8 cellular contexts compared by ENCODE assay signal in the genomic region with DNA sequence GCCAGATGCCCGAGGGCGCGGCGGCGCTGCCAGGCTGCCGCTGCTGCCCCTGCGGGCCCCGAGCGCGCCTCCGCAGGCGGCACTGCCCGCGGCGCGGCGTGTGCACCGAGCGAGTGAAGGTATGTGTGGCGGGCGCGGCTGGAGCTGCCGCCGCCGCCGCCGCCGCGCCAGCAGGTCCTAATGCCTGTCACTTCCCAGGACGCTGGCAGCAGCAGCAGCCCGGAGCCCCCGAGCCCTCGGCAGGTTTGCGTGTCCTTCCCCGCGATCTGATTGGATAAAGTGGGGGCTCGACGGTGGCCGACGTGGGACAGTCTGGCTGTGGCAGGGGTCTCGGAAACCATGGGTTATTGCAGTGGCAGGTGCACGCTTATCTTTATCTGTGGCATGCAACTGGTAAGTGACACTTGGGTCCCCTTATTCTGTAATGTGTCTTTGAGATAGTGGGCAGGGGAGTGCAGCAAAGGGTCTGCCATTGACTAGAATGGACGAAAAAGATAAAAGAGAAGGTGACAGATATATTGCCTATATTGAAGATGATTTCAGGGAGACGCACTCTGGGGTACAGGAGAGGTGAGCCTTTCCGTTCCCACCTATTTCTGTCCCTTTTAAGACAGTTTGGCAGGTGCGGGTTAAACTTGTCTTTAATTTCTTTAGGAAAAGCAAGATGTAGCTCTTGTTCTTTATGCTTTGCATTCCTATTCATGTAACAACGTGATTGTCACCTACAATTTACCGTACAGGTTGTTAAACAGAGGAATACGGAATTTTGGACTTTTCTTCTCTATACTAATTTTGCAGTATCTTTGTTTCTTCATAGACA. TPM values are rescaled to one million over a fixed set of nuclear protein-coding genes. Genes with fewer than 3 reads are reported as not detected.
DNase-seq lines count a peak whose midpoint lies in the region; ATAC-seq and TF ChIP-seq lines count a peak whose summit lies in the region.

A gene (plus strand): TSS at position 4 of the 820 bp plus-strand sequence.

- WGBS in heart left ventricle, 4 donors: 3 to 16% (median 10%) methylated on average over 13 to 49 of the region's 49 CpGs
- WGBS in ovary, 3 donors: 4 to 5% (median 5%) methylated on average over 41 to 49 of the region's 49 CpGs

- TF ChIP-seq POLR2A in heart left ventricle (IDR thresholded peaks at IDR 0.05): no peak
- TF ChIP-seq POLR2A in ovary (IDR thresholded peaks at IDR 0.05): no peak

- H3K9me3 ChIP-seq in heart left ventricle: no peaks in the 10 kb centered on the region
- no peaks in the 10 kb centered on the region for H3K9me3 ChIP-seq in ovary

- intact Hi-C loops in heart left ventricle (cut with DNase I): loop anchor here in 8 of 10 donors (2.0 to 10.0 kb wide), 8 partner anchors 161 to 993 kb away; no protein-coding TSS in a partner anchor
- intact Hi-C loops in ovary (cut with DNase I): no loop called here

- CTCF ChIA-PET in GM10248 (lab: Yijun Ruan, JAX): no interaction called here

- H3K27me3 ChIP-seq in heart left ventricle: peaks cover 0 to 72% (median 15%) of the 10 kb centered on the region in 9 donors
- no peaks in the 10 kb centered on the region for H3K27me3 ChIP-seq in ovary

- peak; percentile 14 for DNase-seq in GM10248 (ENCODE audit: extremely low spot score)
- DNase-seq in NCI-H1105 treated with DMSO at 0.1 percent for 48 hours (lab: John Stamatoyannopoulos, UW): peak; percentile 96
- DNase-seq in activated T-cell treated with anti-CD3 and anti-CD28 coated beads, Interleukin-2, amount 50 U/mL, for 48 hours: peak; percentile 20 to 25
- peak in 3 of 5 donors; percentile 27 to 56 (median 28) for DNase-seq in heart left ventricle
- DNase-seq in ovary: peak in 1 of 5 donors; percentile 11

- peaks cover 0 to 18% (median 6%) of the 10 kb centered on the region in 12 donors for H3K4me1 ChIP-seq in heart left ventricle
- peaks cover 7% of the 10 kb centered on the region for H3K4me1 ChIP-seq in ovary (ENCODE audit: insufficient read depth)

- H3K4me3 ChIP-seq in heart left ventricle: peak within 1 kb of the TSS; percentile 24 to 61 (median 54)
- H3K4me3 ChIP-seq in ovary: peak within 1 kb of the TSS; percentile 28

- ATAC-seq in GM21786 (IDR thresholded peaks at IDR 0.05; ENCODE audit: unreplicated experiment): peak; percentile 15
- peak in 3 of 4 donors; percentile 48 to 67 (median 60) for ATAC-seq in heart left ventricle
- no peak for ATAC-seq in GM21367 (IDR thresholded peaks at IDR 0.05; ENCODE audit: unreplicated experiment)
- ATAC-seq in HG03025 (IDR thresholded peaks at IDR 0.05; ENCODE audit: low FRiP score, unreplicated experiment): no peak

- H3K36me3 ChIP-seq in heart left ventricle: no peaks in the 10 kb centered on the region
- no peaks in the 10 kb centered on the region for H3K36me3 ChIP-seq in ovary

- no peak for TF ChIP-seq CTCF in GM10248 (IDR thresholded peaks at IDR 0.05; ENCODE audit: control extremely low read depth, extremely low read depth, low read depth, missing control alignments)
- TF ChIP-seq CTCF in heart left ventricle (IDR thresholded peaks at IDR 0.05): no peak
- no peak for TF ChIP-seq CTCF in ovary (IDR thresholded peaks at IDR 0.05)

- POLR2A ChIA-PET in GM10248 (lab: Yijun Ruan, JAX): no interaction called here

- H3K27ac ChIP-seq in heart left ventricle: no peak within 1 kb of the TSS
- no peak within 1 kb of the TSS for H3K27ac ChIP-seq in ovary

- no peak for TF ChIP-seq EP300 in ovary (IDR thresholded peaks at IDR 0.05)

RNA-seq across cellular contexts. Expression of the gene that starts here (rescaled TPM):
- total RNA-seq in heart left ventricle: under 1 TPM in 8 of 9 donors, not detected in 1; 0.20 to 0.83 (median 0.37) TPM
- under 1 TPM in 1 of 2 donors, not detected in 1; 0.19 TPM for polyA plus RNA-seq in heart left ventricle
- 1 to 10 TPM in 1 of 7 donors, under 1 TPM in 2, not detected in 4; 0.26 to 1.0 (median 0.40) TPM for total RNA-seq in ovary
- under 1 TPM; 0.13 to 0.72 TPM for polyA plus RNA-seq in ovary

Comparison
In these comparisons a context has a peak if more than half of its experiments do, and no peak if none do; other contexts are left out.
1. Peak in DNase-seq, ATAC-seq and H3K4me3 ChIP-seq in heart left ventricle; RNA of the gene not detected or under 1 TPM.
2. intact Hi-C loops: an anchor here in heart left ventricle (2.0 to 10.0 kb wide); none called in ovary.